In genomic region chr3:46742992-46743391, GRCh38 we compare ENCODE assay signal across 1 cellular context.
A peak's percentile ranks its signal among the peaks of the same experiment; 100 is the strongest.
TF ChIP-seq lines count a peak whose summit lies in the region.

No MANE protein-coding gene starts in this region.

TF ChIP-seq in GM12878, 131 proteins besides CTCF, POLR2A, EP300 and RAD21:
- peak; percentile 62; the same call in 1 of the 2 replicates for TF ChIP-seq REST (IDR thresholded peaks at IDR 0.05; ENCODE audit: low read depth, low read length)
- no peak for TF ChIP-seq BACH1 (IDR thresholded peaks at IDR 0.05; ENCODE audit: borderline replicate concordance)
